ENCODE assay signal across 9 cellular contexts in genomic region chrX:41382699-41383645, GRCh38. TPM values are rescaled to one million over a fixed set of nuclear protein-coding genes. Genes with fewer than 3 reads are reported as not detected.
DNase-seq lines count a peak whose midpoint lies in the region; ATAC-seq and TF ChIP-seq lines count a peak whose summit lies in the region.
"Had no signal": no experiment of that assay in that cellular context is flagged by ENCODE, and none has a peak within 500 bp of the region (broad histone marks: within the 10 kb centered on the region; RNA-seq: fewer than 3 reads in every experiment).

No MANE protein-coding gene starts in this region.

- H3K9ac ChIP-seq in neuronal stem cell (ENCODE audit: low read depth, low read length, poor library complexity) = no peak overlapping the region

- no peaks in the 10 kb centered on the region for H3K9me3 ChIP-seq in Caco-2
- no peaks in the 10 kb centered on the region for H3K9me3 ChIP-seq in neuronal stem cell (replicated peaks in 1 of 2; ENCODE audit: control insufficient read depth in 2 of 2, insufficient read depth in 1 of 2, low read depth in 1 of 2, low read length in 2 of 2)
- H3K9me3 ChIP-seq in ascending aorta = no peaks in the 10 kb centered on the region

- H3K27me3 Mint-ChIP-seq in Caco-2 (ENCODE audit: insufficient read depth, unreplicated experiment) = no peaks in the 10 kb centered on the region

- intact Hi-C loops in Caco-2 (cut with micrococcal nuclease; ENCODE audit: unreplicated experiment) = no loop called here
- intact Hi-C loops in ascending aorta (cut with DNase I) = no loop called here

- H4K91ac ChIP-seq in neuronal stem cell (ENCODE audit: low read depth, low read length, poor library complexity) = no peak overlapping the region

- H3K27ac Mint-ChIP-seq in Caco-2 (ENCODE audit: unreplicated experiment) = peak overlapping the region; percentile 75
- H3K27ac Mint-ChIP-seq in activated naive CD4-positive, alpha-beta T cell treated with anti-CD3 and anti-CD28 coated beads, Interleukin-2, amount 50 U/mL, for 72 hours = peak overlapping the region; percentile 81 to 82

- no peak overlapping the region for H4K8ac ChIP-seq in neuronal stem cell (ENCODE audit: low read depth, low read length)

- H3K4me1 Mint-ChIP-seq in Caco-2 (ENCODE audit: low read depth, unreplicated experiment) = peaks cover 4% of the 10 kb centered on the region

- ATAC-seq in activated naive CD4-positive, alpha-beta T cell treated with anti-CD3 and anti-CD28 coated beads, Interleukin-2, amount 50 U/mL, for 72 hours = peak; percentile 60 to 75
- ATAC-seq in GM18502 (IDR thresholded peaks at IDR 0.05; ENCODE audit: poor library complexity, unreplicated experiment) (no peak), HG02970 (IDR thresholded peaks at IDR 0.05; ENCODE audit: low FRiP score, unreplicated experiment) (no peak)

- no peak overlapping the region for H3K14ac ChIP-seq in neuronal stem cell (ENCODE audit: low read length)

- H2BK5ac ChIP-seq in neuronal stem cell (ENCODE audit: low read length) = no peak overlapping the region

- WGBS in neuronal stem cell (ENCODE audit: extremely low coverage in 2 of 2, insufficient read length in 2 of 2, insufficient replicate concordance in 1 of 2), 2 donors = no CpG with 5 or more reads among the region's 10 CpGs

- H3K4me1 ChIP-seq in Caco-2 = peaks cover 13% of the 10 kb centered on the region
- H3K4me1 ChIP-seq in neuronal stem cell (ENCODE audit: control insufficient read depth in 2 of 2, insufficient read depth in 1 of 2, low read depth in 1 of 2, low read length in 2 of 2) = no peaks in the 10 kb centered on the region
- no peaks in the 10 kb centered on the region for H3K4me1 ChIP-seq in ascending aorta

- H2BK120ac ChIP-seq in neuronal stem cell (ENCODE audit: low read depth, low read length) = no peak overlapping the region

- H3K23ac ChIP-seq in neuronal stem cell (ENCODE audit: low read depth, low read length, poor library complexity) = no peak overlapping the region

- no peaks in the 10 kb centered on the region for H3K36me3 ChIP-seq in Caco-2 (ENCODE audit: control insufficient read depth, insufficient read depth, low read length)
- H3K36me3 ChIP-seq in neuronal stem cell (replicated peaks in 1 of 2; ENCODE audit: control insufficient read depth in 2 of 2, insufficient read depth in 2 of 2, low read length in 2 of 2) = no peaks in the 10 kb centered on the region
- no peaks in the 10 kb centered on the region for H3K36me3 ChIP-seq in ascending aorta

- CTCF ChIA-PET in Caco-2 (lab: Charles Lee) = interaction anchor here (0.6 to 0.7 kb wide), 2 partner anchors 93 to 1576 kb away, joined by 4 to 6 read pairs; no protein-coding TSS in a partner anchor

- no peaks in the 10 kb centered on the region for H3K79me1 ChIP-seq in neuronal stem cell (ENCODE audit: low read depth, low read length)

- peak overlapping the region; percentile 64 for H3K4me3 Mint-ChIP-seq in Caco-2 (ENCODE audit: unreplicated experiment)

- H3K27ac ChIP-seq in neuronal stem cell (replicated peaks; ENCODE audit: low read length) (no peak overlapping the region), ascending aorta (no peak overlapping the region)
- H3K27ac ChIP-seq: SK-N-MC had no signal

- no peaks in the 10 kb centered on the region for H3K9me3 Mint-ChIP-seq in Caco-2 (ENCODE audit: unreplicated experiment)
- no peaks in the 10 kb centered on the region for H3K9me3 Mint-ChIP-seq in activated naive CD4-positive, alpha-beta T cell treated with anti-CD3 and anti-CD28 coated beads, Interleukin-2, amount 50 U/mL, for 72 hours

- POLR2A ChIA-PET in Caco-2 (lab: Charles Lee) = interaction anchor here (0.6 to 0.7 kb wide), 3 partner anchors 29 to 1429 kb away, joined by 5 to 12 read pairs (median 6); no protein-coding TSS in a partner anchor

- TF ChIP-seq CTCF in Caco-2 (IDR thresholded peaks at IDR 0.05; ENCODE audit: insufficient read depth in 1 of 2, low read depth in 1 of 2, low read length in 1 of 2, severe bottlenecking in 1 of 2, unreplicated experiment in 1 of 2) (no peak), ascending aorta (IDR thresholded peaks at IDR 0.05) (no peak)

- H3K18ac ChIP-seq in neuronal stem cell (ENCODE audit: low read length) = no peak overlapping the region

- no peak overlapping the region for H3K4ac ChIP-seq in neuronal stem cell (ENCODE audit: low read length)

- no peak overlapping the region for H2BK15ac ChIP-seq in neuronal stem cell (ENCODE audit: low read length)

- no peak overlapping the region for H2BK12ac ChIP-seq in neuronal stem cell (ENCODE audit: low read length)

- DNase-seq in Caco-2 (peak; percentile 45 to 64), NCI-H1417 (lab: John Stamatoyannopoulos, UW) (peak in 2 of 3 experiments; percentile 32 to 65), myocyte (ENCODE audit: low read depth) (peak; percentile 45), neuronal stem cell (ENCODE audit: low spot score) (no peak), ascending aorta (ENCODE audit: low spot score in 2 of 2) (no peak)
- DNase-seq in activated naive CD4-positive, alpha-beta T cell treated with anti-CD3 and anti-CD28 coated beads, Interleukin-2, amount 50 U/mL, for 72 hours (ENCODE audit: low spot score in 2 of 2) = peak in 1 of 2 donors; percentile 8

- H2AK5ac ChIP-seq in neuronal stem cell (ENCODE audit: low read depth, low read length) = no peak overlapping the region

- BruUV-seq in Caco-2 (replicated peaks; lab: Mats Ljungman, UMichigan) = TSS peak; percentile 55

- H3K4me3 ChIP-seq in Caco-2 (ENCODE audit: low read depth, low read length) = no peak overlapping the region; the same call in 1 of the 2 replicates
- no peak overlapping the region for H3K4me3 ChIP-seq in neuronal stem cell (ENCODE audit: low read length in 2 of 2)
- no peak overlapping the region for H3K4me3 ChIP-seq in ascending aorta
- H3K4me3 ChIP-seq: SK-N-MC had no signal

- no peak overlapping the region for H2AFZ ChIP-seq in neuronal stem cell (ENCODE audit: low read length)

- H3K4me2 ChIP-seq in neuronal stem cell (ENCODE audit: insufficient read depth, low read length, poor library complexity, severe bottlenecking) = no peak overlapping the region

- H3K27me3 ChIP-seq in Caco-2 (replicated peaks; ENCODE audit: control insufficient read depth, insufficient read depth, low read length) = no peaks in the 10 kb centered on the region
- no peaks in the 10 kb centered on the region for H3K27me3 ChIP-seq in neuronal stem cell (ENCODE audit: control insufficient read depth in 3 of 3, insufficient read depth in 3 of 3, low read depth in 1 of 3, low read length in 3 of 3)
- no peaks in the 10 kb centered on the region for H3K27me3 ChIP-seq in ascending aorta

- no peaks in the 10 kb centered on the region for H3K36me3 Mint-ChIP-seq in Caco-2 (ENCODE audit: insufficient read depth, unreplicated experiment)
- no peaks in the 10 kb centered on the region for H3K36me3 Mint-ChIP-seq in activated naive CD4-positive, alpha-beta T cell treated with anti-CD3 and anti-CD28 coated beads, Interleukin-2, amount 50 U/mL, for 72 hours

RNA-seq across cellular contexts. Expression of gene DDX3X, which starts 49.0 kb away (rescaled TPM):
- total RNA-seq in Caco-2 (2022) (281 and 302 TPM in 2 replicates), myocyte (197 and 238 TPM in 2 replicates), ascending aorta (89.3 TPM)
- total RNA-seq in activated naive CD4-positive, alpha-beta T cell treated with anti-CD3 and anti-CD28 coated beads, Interleukin-2, amount 50 U/mL, for 72 hours = 100 to 1,000 TPM; 248 to 259 TPM
- polyA plus RNA-seq in myocyte (2012) = 71.7 TPM
- 134 TPM for polyA plus RNA-seq in neuronal stem cell (2013, experiment 1 of 2)
- 134 TPM for polyA plus RNA-seq in neuronal stem cell (2013, experiment 2 of 2)

Comparison
In these comparisons a context has a peak if more than half of its experiments do, and no peak if none do; other contexts are left out.
1. DNase-seq: peak in Caco-2 (2 of 2), NCI-H1417 (2 of 3) and myocyte (single experiment); none in neuronal stem cell (single experiment) and ascending aorta (0 of 2).
2. ATAC-seq: peak in activated naive CD4-positive, alpha-beta T cell treated with anti-CD3 and anti-CD28 coated beads, Interleukin-2, amount 50 U/mL, for 72 hours (2 of 2); none in GM18502 (single experiment) and HG02970 (single experiment).